ENCODE assay signal across 8 cellular contexts in genomic region chr13:26872444-26873173, GRCh38.
DNase-seq lines count a peak whose midpoint lies in the region; ATAC-seq and TF ChIP-seq lines count a peak whose summit lies in the region.

No MANE protein-coding gene starts in this region.

- H3K27me3 Mint-ChIP-seq in activated CD8-positive, alpha-beta T cell treated with anti-CD3 and anti-CD28 coated beads, Interleukin-2, amount 10 ng/mL, durations not matched to agents 7 days and 5 days (ENCODE audit: low read depth) = peaks cover 5% of the 10 kb centered on the region
- peaks cover 19% of the 10 kb centered on the region for H3K27me3 Mint-ChIP-seq in neural crest cell (ENCODE audit: low read depth)

- peak; percentile 71 for ATAC-seq in activated CD8-positive, alpha-beta T cell treated with anti-CD3 and anti-CD28 coated beads, Interleukin-2, amount 10 ng/mL, durations not matched to agents 7 days and 5 days
- ATAC-seq in upper lobe of left lung (ENCODE audit: low FRiP score in 2 of 2) (no peak), HG02938 (IDR thresholded peaks at IDR 0.05; ENCODE audit: unreplicated experiment) (no peak)

- intact Hi-C loops in esophagus squamous epithelium (cut with DNase I) = no loop called here

- TF ChIP-seq CTCF in esophagus squamous epithelium (IDR thresholded peaks at IDR 0.05) (peak; percentile 11 to 58 (median 34)), neural crest cell (conservative IDR thresholded peaks at IDR 0.05) (peak; percentile 85), upper lobe of left lung (IDR thresholded peaks at IDR 0.05) (peak in 5 of 6 experiments; percentile 12 to 51 (median 48))

- H3K27ac Mint-ChIP-seq in activated CD8-positive, alpha-beta T cell treated with anti-CD3 and anti-CD28 coated beads, Interleukin-2, amount 10 ng/mL, durations not matched to agents 7 days and 5 days = no peak overlapping the region
- no peak overlapping the region for H3K27ac Mint-ChIP-seq in neural crest cell (ENCODE audit: unreplicated experiment)

- H3K4me3 ChIP-seq in esophagus squamous epithelium = no peak overlapping the region
- no peak overlapping the region for H3K4me3 ChIP-seq in upper lobe of left lung

- TF ChIP-seq EP300 in upper lobe of left lung (IDR thresholded peaks at IDR 0.05) = no peak

- H3K9me3 Mint-ChIP-seq in activated CD8-positive, alpha-beta T cell treated with anti-CD3 and anti-CD28 coated beads, Interleukin-2, amount 10 ng/mL, durations not matched to agents 7 days and 5 days (ENCODE audit: insufficient read depth) = peaks cover 8% of the 10 kb centered on the region
- peaks cover 7% of the 10 kb centered on the region for H3K9me3 Mint-ChIP-seq in neural crest cell

- H3K4me1 ChIP-seq in esophagus squamous epithelium (no peaks in the 10 kb centered on the region), upper lobe of left lung (no peaks in the 10 kb centered on the region)

- no peak overlapping the region for H3K4me3 Mint-ChIP-seq in activated CD8-positive, alpha-beta T cell treated with anti-CD3 and anti-CD28 coated beads, Interleukin-2, amount 10 ng/mL, durations not matched to agents 7 days and 5 days
- H3K4me3 Mint-ChIP-seq in neural crest cell = no peak overlapping the region

- H3K9me3 ChIP-seq in esophagus squamous epithelium (peaks cover 0 to 7% (median 4%) of the 10 kb centered on the region in 3 donors), upper lobe of left lung (peaks cover 0 to 12% (median 4%) of the 10 kb centered on the region in 4 donors)

- 59 to 61% methylated on average over 18 to 20 of the region's 23 CpGs for WGBS in esophagus squamous epithelium, 2 donors
- WGBS in upper lobe of left lung, 2 donors = 47 to 53% methylated on average over 22 to 23 of the region's 23 CpGs

- POLR2A ChIA-PET in activated CD8-positive, alpha-beta T cell treated with anti-CD3 and anti-CD28 coated beads, Interleukin-2, amount 10 ng/mL, durations not matched to agents 7 days and 5 days (lab: Charles Lee) = no interaction called here

- H3K4me1 Mint-ChIP-seq in activated CD8-positive, alpha-beta T cell treated with anti-CD3 and anti-CD28 coated beads, Interleukin-2, amount 10 ng/mL, durations not matched to agents 7 days and 5 days (ENCODE audit: low read depth) = no peaks in the 10 kb centered on the region
- no peaks in the 10 kb centered on the region for H3K4me1 Mint-ChIP-seq in neural crest cell

- no peak overlapping the region for H3K27ac ChIP-seq in esophagus squamous epithelium
- no peak overlapping the region for H3K27ac ChIP-seq in upper lobe of left lung

- CTCF ChIA-PET in activated CD8-positive, alpha-beta T cell treated with anti-CD3 and anti-CD28 coated beads, Interleukin-2, amount 10 ng/mL, durations not matched to agents 7 days and 5 days (lab: Charles Lee) = interaction anchor here (0.7 to 4.7 kb wide), 26 partner anchors 9 to 688 kb away, joined by 3 to 71 read pairs (median 4); no protein-coding TSS in a partner anchor

- no peak for TF ChIP-seq POLR2A in esophagus squamous epithelium (IDR thresholded peaks at IDR 0.05)
- TF ChIP-seq POLR2A in upper lobe of left lung (IDR thresholded peaks at IDR 0.05) = no peak

- peaks cover 0 to 16% (median 0%) of the 10 kb centered on the region in 4 donors for H3K27me3 ChIP-seq in esophagus squamous epithelium
- no peaks in the 10 kb centered on the region for H3K27me3 ChIP-seq in upper lobe of left lung

- DNase-seq in activated naive CD4-positive, alpha-beta T cell (lab: John Stamatoyannopoulos, UW) = peak in 3 of 4 experiments; percentile 2 to 21 (median 17)
- no peak for DNase-seq in activated naive CD4-positive, alpha-beta T cell treated with anti-CD3 and anti-CD28 coated beads, Interleukin-2, amount 50 U/mL, for 16 hours
- DNase-seq in NCI-H345 treated with DMSO at 0.1 percent for 48 hours (lab: John Stamatoyannopoulos, UW; ENCODE audit: unreplicated experiment) (peak; percentile 16), esophagus squamous epithelium (lab: John Stamatoyannopoulos, UW) (no peak), neural crest cell (ENCODE audit: low read depth, low spot score) (peak; percentile 77), upper lobe of left lung (peak in 1 of 2 donors; percentile 34)
- peak; percentile 76 for DNase-seq in activated CD8-positive, alpha-beta T cell treated with anti-CD3 and anti-CD28 coated beads, Interleukin-2, amount 10 ng/mL, durations not matched to agents 7 days and 5 days

- no peaks in the 10 kb centered on the region for H3K36me3 Mint-ChIP-seq in activated CD8-positive, alpha-beta T cell treated with anti-CD3 and anti-CD28 coated beads, Interleukin-2, amount 10 ng/mL, durations not matched to agents 7 days and 5 days (ENCODE audit: low read depth)
- H3K36me3 Mint-ChIP-seq in neural crest cell (ENCODE audit: low read depth) = no peaks in the 10 kb centered on the region

- no peaks in the 10 kb centered on the region for H3K36me3 ChIP-seq in esophagus squamous epithelium
- no peaks in the 10 kb centered on the region for H3K36me3 ChIP-seq in upper lobe of left lung

Comparison
In these comparisons a context has a peak if more than half of its experiments do, and no peak if none do; other contexts are left out.
1. DNase-seq: peak in activated naive CD4-positive, alpha-beta T cell (3 of 4), NCI-H345 treated with DMSO at 0.1 percent for 48 hours (single experiment), activated CD8-positive, alpha-beta T cell treated with anti-CD3 and anti-CD28 coated beads, Interleukin-2, amount 10 ng/mL, durations not matched to agents 7 days and 5 days (single experiment) and neural crest cell (single experiment); none in activated naive CD4-positive, alpha-beta T cell treated with anti-CD3 and anti-CD28 coated beads, Interleukin-2, amount 50 U/mL, for 16 hours (single experiment) and esophagus squamous epithelium (single experiment).
2. CTCF ChIP-seq: peak in every context shown above with its lines; median percentile 85 in neural crest cell; 48 in upper lobe of left lung; 34 in esophagus squamous epithelium.